16 cellular contexts compared by ENCODE assay signal in the genomic region with DNA sequence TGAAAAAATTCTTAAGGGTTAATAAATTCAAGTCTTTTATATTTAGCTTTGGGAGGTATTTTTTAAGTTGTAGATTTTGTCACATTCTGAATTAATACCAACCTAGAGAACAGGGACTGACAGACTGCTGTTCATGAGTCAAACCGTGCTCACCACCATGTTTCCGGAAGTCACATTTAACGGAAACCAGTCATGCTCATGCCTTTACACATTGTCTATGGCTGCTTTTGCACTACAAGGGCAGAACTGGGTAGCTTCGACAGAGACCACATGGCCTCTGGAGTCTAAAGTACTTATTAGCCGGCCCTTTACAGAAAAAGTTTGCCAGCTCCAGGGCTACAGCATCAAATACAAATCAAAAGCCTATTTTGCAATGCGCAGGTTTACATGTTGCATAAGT. TPM values are rescaled to one million over a fixed set of nuclear protein-coding genes. Genes with fewer than 3 reads are reported as not detected.
"Had no signal": no experiment of that assay in that cellular context is flagged by ENCODE, and none has a peak within 500 bp of the region (broad histone marks: within the 10 kb centered on the region; RNA-seq: fewer than 3 reads in every experiment).

No MANE protein-coding gene starts in this region.

- H3K4me3 ChIP-seq: cardiac muscle cell, prostate gland, right lobe of liver, spleen, suprapubic skin had no signal

- H3K4me1 ChIP-seq: prostate gland, spleen had no signal

- H3K27ac Mint-ChIP-seq: activated CD8-positive, alpha-beta T cell treated with anti-CD3 and anti-CD28 coated beads for 36 hours; activated naive CD4-positive, alpha-beta T cell treated with anti-CD3 and anti-CD28 coated beads, Interleukin-2, amount 10 ng/mL, durations not matched to agents 7 days and 5 days; memory B cell; natural killer cell treated with Interleukin-12 subunit alpha and Interleukin-12 subunit beta and Interleukin-15 and Interleukin-18, amount 100 ng/mL, for 72 hours; type B pancreatic cell had no signal

- DNase-seq: activated CD4-positive, CD25-positive, alpha-beta regulatory T cell treated with anti-CD3 and anti-CD28 coated beads, Interleukin-2, amount 50 U/mL, for 72 hours; activated CD8-positive, alpha-beta T cell treated with anti-CD3 and anti-CD28 coated beads for 36 hours; activated naive CD4-positive, alpha-beta T cell treated with anti-CD3 and anti-CD28 coated beads, Interleukin-2, amount 10 ng/mL, durations not matched to agents 7 days and 5 days; foreskin melanocyte; head of caudate nucleus; occipital lobe; right lobe of liver; spleen; stimulated activated CD4-positive, alpha-beta T cell treated with anti-CD3 and anti-CD28 coated beads, Interleukin-2, amount 100 ng/mL, for 24 hours; stimulated activated naive CD8-positive, alpha-beta T cell treated with anti-CD3 and anti-CD28 coated beads, Interleukin-15, Interleukin-2, amounts not matched to agents 100 U/mL and 50 U/mL, for 24 hours had no signal

- H3K36me3 Mint-ChIP-seq: activated naive CD4-positive, alpha-beta T cell treated with anti-CD3 and anti-CD28 coated beads, Interleukin-2, amount 10 ng/mL, durations not matched to agents 7 days and 5 days; memory B cell; natural killer cell treated with Interleukin-12 subunit alpha and Interleukin-12 subunit beta and Interleukin-15 and Interleukin-18, amount 100 ng/mL, for 72 hours had no signal

- H3K4me3 Mint-ChIP-seq: activated CD8-positive, alpha-beta T cell treated with anti-CD3 and anti-CD28 coated beads for 36 hours; activated naive CD4-positive, alpha-beta T cell treated with anti-CD3 and anti-CD28 coated beads, Interleukin-2, amount 10 ng/mL, durations not matched to agents 7 days and 5 days; memory B cell; natural killer cell treated with Interleukin-12 subunit alpha and Interleukin-12 subunit beta and Interleukin-15 and Interleukin-18, amount 100 ng/mL, for 72 hours; type B pancreatic cell had no signal

- ATAC-seq: activated CD8-positive, alpha-beta T cell treated with anti-CD3 and anti-CD28 coated beads for 36 hours; right lobe of liver; stimulated activated naive CD8-positive, alpha-beta T cell treated with anti-CD3 and anti-CD28 coated beads, Interleukin-15, Interleukin-2, amounts not matched to agents 100 U/mL and 50 U/mL, for 24 hours had no signal

- H3K27me3 Mint-ChIP-seq: type B pancreatic cell had no signal

- H3K4me1 Mint-ChIP-seq: memory B cell had no signal

- H3K27me3 ChIP-seq: cardiac muscle cell, right lobe of liver, suprapubic skin had no signal

- H3K9me3 ChIP-seq: prostate gland, right lobe of liver, spleen, suprapubic skin had no signal

- H3K36me3 ChIP-seq: cardiac muscle cell, prostate gland, right lobe of liver, spleen, suprapubic skin had no signal

- H3K27ac ChIP-seq: cardiac muscle cell, prostate gland, right lobe of liver, spleen, suprapubic skin had no signal

- H3K9me3 Mint-ChIP-seq: activated CD8-positive, alpha-beta T cell treated with anti-CD3 and anti-CD28 coated beads for 36 hours; activated naive CD4-positive, alpha-beta T cell treated with anti-CD3 and anti-CD28 coated beads, Interleukin-2, amount 10 ng/mL, durations not matched to agents 7 days and 5 days; memory B cell; natural killer cell treated with Interleukin-12 subunit alpha and Interleukin-12 subunit beta and Interleukin-15 and Interleukin-18, amount 100 ng/mL, for 72 hours; type B pancreatic cell had no signal

RNA-seq across cellular contexts. Expression of a gene that starts 33.3 kb away (rescaled TPM):
- total RNA-seq: natural killer cell treated with Interleukin-12 subunit alpha and Interleukin-12 subunit beta and Interleukin-15 and Interleukin-18, amount 100 ng/mL, for 72 hours had no signal
